Comparison of ENCODE assay signal across 2 cellular contexts in the genomic region with DNA sequence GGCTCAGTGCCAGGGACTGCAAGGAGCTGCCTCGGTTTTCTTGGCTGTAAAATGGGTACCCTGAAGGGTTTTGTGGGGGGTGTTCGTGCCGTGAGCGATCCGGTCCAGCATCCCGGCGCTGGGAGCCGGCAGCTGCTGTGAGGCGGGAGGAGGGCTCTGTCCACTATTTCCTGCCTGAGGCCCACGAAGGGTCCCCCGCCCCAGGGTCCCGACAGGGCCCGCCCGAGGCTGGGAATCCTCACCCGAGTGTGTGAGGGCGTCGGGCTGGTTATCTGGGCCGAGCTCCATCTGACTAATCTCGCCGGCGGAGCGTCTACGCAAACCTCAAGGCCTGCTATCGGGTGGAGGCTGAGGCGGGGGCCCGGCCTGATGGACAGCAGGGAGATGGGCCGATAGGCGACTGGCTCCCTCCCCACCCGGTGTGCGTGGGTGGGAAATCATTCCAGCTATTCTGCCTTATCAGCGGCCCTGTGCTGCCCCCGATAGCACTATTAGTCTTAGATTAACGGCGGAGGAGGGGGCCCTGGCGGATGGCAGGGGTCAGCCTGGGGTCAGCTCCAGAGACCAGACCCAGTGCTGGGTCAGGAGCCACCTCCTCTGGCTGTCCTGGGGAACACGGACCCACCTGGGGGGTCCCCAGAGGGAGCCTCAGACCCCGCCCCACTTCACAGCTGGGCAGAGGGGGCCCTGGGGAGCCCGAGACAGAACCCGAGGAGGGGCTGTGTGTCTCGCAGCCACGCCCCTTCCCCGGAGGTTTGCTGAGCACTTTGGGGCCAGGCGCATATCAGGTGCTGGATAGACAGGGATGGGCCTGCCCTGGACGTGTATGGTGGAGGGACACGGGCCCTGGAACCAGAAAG.
TF ChIP-seq lines count a peak whose summit lies in the region.

No MANE protein-coding gene starts in this region.

TF ChIP-seq in SK-N-SH treated with all-trans-retinoic acid at 6 μM for 48 hours, 23 proteins besides CTCF, POLR2A, EP300 and RAD21:
- TF ChIP-seq ZNF70 (CRISPR knock-in tag; IDR thresholded peaks at IDR 0.05), result no peak
- TF ChIP-seq POU6F1 (CRISPR knock-in tag; IDR thresholded peaks at IDR 0.05; ENCODE audit: borderline replicate concordance, low read depth), result no peak
- TF ChIP-seq ZFP30 (CRISPR knock-in tag; IDR thresholded peaks at IDR 0.05), result no peak
- TF ChIP-seq CSRNP3 (CRISPR knock-in tag; IDR thresholded peaks at IDR 0.05), result no peak
- TF ChIP-seq RARB (CRISPR knock-in tag; IDR thresholded peaks at IDR 0.05), result no peak
- TF ChIP-seq ZFP3 (CRISPR knock-in tag; IDR thresholded peaks at IDR 0.05), result peak; percentile 80
- no peak for TF ChIP-seq CSDC2 (CRISPR knock-in tag; IDR thresholded peaks at IDR 0.05)
TF ChIP-seq in SK-N-SH treated with all-trans-retinoic acid at 6 μM for 48 hours: peak in this region for 1.

TF ChIP-seq in SK-N-SH, 30 proteins besides CTCF, POLR2A, EP300 and RAD21:
- TF ChIP-seq TEAD4 (IDR thresholded peaks at IDR 0.05; ENCODE audit: borderline replicate concordance, insufficient read depth) (no peak), YY1 (IDR thresholded peaks at IDR 0.05; ENCODE audit: low read depth) (no peak)
